15 cellular contexts compared by ENCODE assay signal in the genomic region with DNA sequence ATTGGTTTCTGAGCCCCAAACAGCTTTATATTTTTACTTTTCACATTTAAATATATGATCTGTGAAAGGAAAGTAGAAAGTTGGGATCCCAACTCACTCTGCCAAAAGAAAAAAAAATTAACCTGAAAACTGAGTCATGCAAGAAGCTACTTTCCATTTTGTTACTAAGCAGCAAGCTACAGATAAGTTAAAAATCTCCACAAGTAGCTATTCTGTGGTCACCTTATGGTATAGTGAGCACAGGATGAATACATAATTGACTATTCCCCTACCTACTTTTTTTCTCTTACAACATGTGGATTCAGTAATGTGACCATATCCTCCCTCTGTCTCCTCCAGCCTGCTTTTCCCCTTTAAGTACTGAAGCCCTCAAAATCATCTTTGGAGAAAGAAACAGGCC. TPM values are rescaled to one million over a fixed set of nuclear protein-coding genes. Genes with fewer than 3 reads are reported as not detected.
DNase-seq lines count a peak whose midpoint lies in the region; ATAC-seq lines count a peak whose summit lies in the region.
"Had no signal": no experiment of that assay in that cellular context is flagged by ENCODE, and none has a peak within 500 bp of the region (broad histone marks: within the 10 kb centered on the region; RNA-seq: fewer than 3 reads in every experiment).

No MANE protein-coding gene starts in this region.

- ATAC-seq in GM18502 (IDR thresholded peaks at IDR 0.05; ENCODE audit: poor library complexity, unreplicated experiment) (peak; percentile 79), GM21390 (IDR thresholded peaks at IDR 0.05; ENCODE audit: unreplicated experiment) (peak; percentile 68), HG02938 (IDR thresholded peaks at IDR 0.05; ENCODE audit: unreplicated experiment) (peak; percentile 84)
- ATAC-seq: mucosa of descending colon had no signal

- no peak overlapping the region for H3K4me3 Mint-ChIP-seq in activated T-cell treated with anti-CD3 and anti-CD28 coated beads, Interleukin-2, amount 50 U/mL, for 24 hours
- H3K4me3 Mint-ChIP-seq: type B pancreatic cell had no signal

- DNase-seq in M059J (ENCODE audit: low read depth), result peak; percentile 21
- no peak for DNase-seq in anterior cingulate cortex (lab: John Stamatoyannopoulos, UW)
- no peak for DNase-seq in activated T-cell treated with anti-CD3 and anti-CD28 coated beads, Interleukin-2, amount 50 U/mL, for 24 hours
- no peak for DNase-seq in DMS153 (lab: John Stamatoyannopoulos, UW)
- DNase-seq in hepatic stellate cell (ENCODE audit: low spot score), result no peak
- DNase-seq: activated naive CD4-positive, alpha-beta T cell treated with anti-CD3 and anti-CD28 coated beads, Interleukin-2, amount 50 U/mL, for 16 hours; MG63; mucosa of descending colon; sigmoid colon had no signal

- H3K27me3 Mint-ChIP-seq in activated T-cell treated with anti-CD3 and anti-CD28 coated beads, Interleukin-2, amount 50 U/mL, for 24 hours, result peaks cover 11% of the 10 kb centered on the region
- H3K27me3 Mint-ChIP-seq: type B pancreatic cell had no signal

- no peaks in the 10 kb centered on the region for H3K4me1 Mint-ChIP-seq in activated T-cell treated with anti-CD3 and anti-CD28 coated beads, Interleukin-2, amount 50 U/mL, for 24 hours (ENCODE audit: low read depth)

- peaks cover 4% of the 10 kb centered on the region for H3K9me3 Mint-ChIP-seq in activated T-cell treated with anti-CD3 and anti-CD28 coated beads, Interleukin-2, amount 50 U/mL, for 24 hours

- H3K36me3 Mint-ChIP-seq in activated T-cell treated with anti-CD3 and anti-CD28 coated beads, Interleukin-2, amount 50 U/mL, for 24 hours (ENCODE audit: low read depth), result peaks cover 3% of the 10 kb centered on the region

- no peak overlapping the region for H3K27ac Mint-ChIP-seq in activated T-cell treated with anti-CD3 and anti-CD28 coated beads, Interleukin-2, amount 50 U/mL, for 24 hours
- H3K27ac Mint-ChIP-seq: type B pancreatic cell had no signal

RNA-seq across cellular contexts. Expression of a gene that starts 30.3 kb away (rescaled TPM):
- total RNA-seq in M059J (2014; rRNA removed; shearing (Covaris generic)), result 16.5 and 31.9 TPM in 2 replicates

RNA-seq across cellular contexts. Expression of a gene that starts 44.1 kb away (rescaled TPM):
- total RNA-seq in M059J (2014; rRNA removed; shearing (Covaris generic)), result not detected in 2 replicates
- total RNA-seq: fibroblast of lung, mucosa of descending colon, RPMI7951, sigmoid colon had no signal
